In genomic region chr15:75694241-75695182, GRCh38 we compare ENCODE assay signal across 8 cellular contexts. TPM values are rescaled to one million over a fixed set of nuclear protein-coding genes. Genes with fewer than 3 reads are reported as not detected.
DNase-seq lines count a peak whose midpoint lies in the region; ATAC-seq and TF ChIP-seq lines count a peak whose summit lies in the region.

No MANE protein-coding gene starts in this region.

- peak overlapping the region; percentile 21 for H3K27ac ChIP-seq in cardiac muscle cell

- peaks cover 12% of the 10 kb centered on the region for H3K4me1 ChIP-seq in cardiac muscle cell (ENCODE audit: low read depth)

- H3K36me3 ChIP-seq in cardiac muscle cell = no peaks in the 10 kb centered on the region

- H3K27me3 Mint-ChIP-seq in T-helper 1 cell treated with Interleukin-12 subunit alpha and Interleukin-12 subunit beta and Interleukin-4 antibody, amounts not matched to agents 30 μg/mL and 1 μg/mL, for 36 hours (ENCODE audit: low read depth) = peaks cover 14% of the 10 kb centered on the region
- peaks cover 19% of the 10 kb centered on the region for H3K27me3 Mint-ChIP-seq in activated T-helper 17 cell treated with anti-CD3 and anti-CD28 coated beads, Interleukin-2, amount 50 U/mL, for 72 hours

- ATAC-seq in activated T-helper 17 cell treated with anti-CD3 and anti-CD28 coated beads, Interleukin-2, amount 50 U/mL, for 72 hours (replicated peaks) = no peak
- no peak for ATAC-seq in HG03095 (IDR thresholded peaks at IDR 0.05; ENCODE audit: unreplicated experiment)

- H3K4me1 Mint-ChIP-seq in T-helper 1 cell treated with Interleukin-12 subunit alpha and Interleukin-12 subunit beta and Interleukin-4 antibody, amounts not matched to agents 30 μg/mL and 1 μg/mL, for 36 hours (ENCODE audit: low read depth) = peaks cover 20% of the 10 kb centered on the region
- H3K4me1 Mint-ChIP-seq in activated T-helper 17 cell treated with anti-CD3 and anti-CD28 coated beads, Interleukin-2, amount 50 U/mL, for 72 hours = peaks cover 4% of the 10 kb centered on the region

- H3K36me3 Mint-ChIP-seq in T-helper 1 cell treated with Interleukin-12 subunit alpha and Interleukin-12 subunit beta and Interleukin-4 antibody, amounts not matched to agents 30 μg/mL and 1 μg/mL, for 36 hours (ENCODE audit: low read depth) = peaks cover 2% of the 10 kb centered on the region
- no peaks in the 10 kb centered on the region for H3K36me3 Mint-ChIP-seq in activated T-helper 17 cell treated with anti-CD3 and anti-CD28 coated beads, Interleukin-2, amount 50 U/mL, for 72 hours (ENCODE audit: low read depth)

- no peak overlapping the region for H3K4me3 Mint-ChIP-seq in T-helper 1 cell treated with Interleukin-12 subunit alpha and Interleukin-12 subunit beta and Interleukin-4 antibody, amounts not matched to agents 30 μg/mL and 1 μg/mL, for 36 hours
- H3K4me3 Mint-ChIP-seq in activated T-helper 17 cell treated with anti-CD3 and anti-CD28 coated beads, Interleukin-2, amount 50 U/mL, for 72 hours = no peak overlapping the region

- no peak overlapping the region for H3K4me3 ChIP-seq in cardiac muscle cell

- intact Hi-C loops in posterior cingulate gyrus (cut with DNase I) = no loop called here

- H3K27ac Mint-ChIP-seq in T-helper 1 cell treated with Interleukin-12 subunit alpha and Interleukin-12 subunit beta and Interleukin-4 antibody, amounts not matched to agents 30 μg/mL and 1 μg/mL, for 36 hours = peak overlapping the region; percentile 77
- peak overlapping the region; percentile 56 for H3K27ac Mint-ChIP-seq in activated T-helper 17 cell treated with anti-CD3 and anti-CD28 coated beads, Interleukin-2, amount 50 U/mL, for 72 hours

- H3K27me3 ChIP-seq in cardiac muscle cell = no peaks in the 10 kb centered on the region

- no peak for DNase-seq in T-helper 1 cell
- peak; percentile 21 for DNase-seq in NCI-H1105 (lab: John Stamatoyannopoulos, UW)
- peak; percentile 70 to 98 for DNase-seq in cardiac muscle cell (ENCODE audit: low read depth in 1 of 2, low spot score in 1 of 2)
- DNase-seq in posterior cingulate gyrus = peak; percentile 53 to 97 (median 79)
- DNase-seq in NOMO-1 treated with dmso at 0.1 percent for 144 hours (lab: John Stamatoyannopoulos, UW; ENCODE audit: unreplicated experiment) = no peak

- no peaks in the 10 kb centered on the region for H3K9me3 ChIP-seq in cardiac muscle cell (ENCODE audit: low read depth)

- no peaks in the 10 kb centered on the region for H3K9me3 Mint-ChIP-seq in T-helper 1 cell treated with Interleukin-12 subunit alpha and Interleukin-12 subunit beta and Interleukin-4 antibody, amounts not matched to agents 30 μg/mL and 1 μg/mL, for 36 hours
- no peaks in the 10 kb centered on the region for H3K9me3 Mint-ChIP-seq in activated T-helper 17 cell treated with anti-CD3 and anti-CD28 coated beads, Interleukin-2, amount 50 U/mL, for 72 hours

- peak; percentile 39 for TF ChIP-seq CTCF in cardiac muscle cell (IDR thresholded peaks at IDR 0.05; ENCODE audit: low read depth, low read length)

RNA-seq across cellular contexts. Expression of gene CSPG4, which starts 18.1 kb away (rescaled TPM):
- under 1 TPM in 1 of 2 donors, not detected in 1; 0.02 TPM for total RNA-seq in activated T-helper 17 cell treated with anti-CD3 and anti-CD28 coated beads, Interleukin-2, amount 50 U/mL, for 72 hours
- total RNA-seq in cardiac muscle cell = 17.2 and 30.6 TPM in 2 replicates
- polyA plus RNA-seq in cardiac muscle cell = 7.1 and 12.1 TPM in 2 replicates

RNA-seq across cellular contexts. Expression of gene SNX33, which starts 46.8 kb away (rescaled TPM):
- 10 to 100 TPM in 1 of 2 donors, 1 to 10 TPM in 1; 2.6 to 12.1 TPM for total RNA-seq in activated T-helper 17 cell treated with anti-CD3 and anti-CD28 coated beads, Interleukin-2, amount 50 U/mL, for 72 hours
- total RNA-seq in cardiac muscle cell = 14.0 and 17.1 TPM in 2 replicates
- 9.5 and 12.5 TPM in 2 replicates for polyA plus RNA-seq in cardiac muscle cell

RNA-seq across cellular contexts. Expression of gene IMP3, which starts 54.5 kb away (rescaled TPM):
- 100 to 1,000 TPM in 1 of 2 donors, 10 to 100 TPM in 1; 98.3 to 113 TPM for total RNA-seq in activated T-helper 17 cell treated with anti-CD3 and anti-CD28 coated beads, Interleukin-2, amount 50 U/mL, for 72 hours
- 116 and 130 TPM in 2 replicates for total RNA-seq in cardiac muscle cell
- 83.9 and 105 TPM in 2 replicates for polyA plus RNA-seq in cardiac muscle cell

Comparison
In these comparisons a context has a peak if more than half of its experiments do, and no peak if none do; other contexts are left out.
1. DNase-seq: peak in NCI-H1105 (single experiment), cardiac muscle cell (2 of 2) and posterior cingulate gyrus (10 of 10); none in T-helper 1 cell (0 of 5) and NOMO-1 treated with dmso at 0.1 percent for 144 hours (single experiment).
2. RNA of gene CSPG4, which starts 18.1 kb away (total RNA-seq): 17.2 to 30.6 TPM in cardiac muscle cell; 0.02 TPM in activated T-helper 17 cell treated with anti-CD3 and anti-CD28 coated beads, Interleukin-2, amount 50 U/mL, for 72 hours; every median in the first group is over 10 times any median in the second.